ENCODE assay signal across 8 cellular contexts in the genomic region with DNA sequence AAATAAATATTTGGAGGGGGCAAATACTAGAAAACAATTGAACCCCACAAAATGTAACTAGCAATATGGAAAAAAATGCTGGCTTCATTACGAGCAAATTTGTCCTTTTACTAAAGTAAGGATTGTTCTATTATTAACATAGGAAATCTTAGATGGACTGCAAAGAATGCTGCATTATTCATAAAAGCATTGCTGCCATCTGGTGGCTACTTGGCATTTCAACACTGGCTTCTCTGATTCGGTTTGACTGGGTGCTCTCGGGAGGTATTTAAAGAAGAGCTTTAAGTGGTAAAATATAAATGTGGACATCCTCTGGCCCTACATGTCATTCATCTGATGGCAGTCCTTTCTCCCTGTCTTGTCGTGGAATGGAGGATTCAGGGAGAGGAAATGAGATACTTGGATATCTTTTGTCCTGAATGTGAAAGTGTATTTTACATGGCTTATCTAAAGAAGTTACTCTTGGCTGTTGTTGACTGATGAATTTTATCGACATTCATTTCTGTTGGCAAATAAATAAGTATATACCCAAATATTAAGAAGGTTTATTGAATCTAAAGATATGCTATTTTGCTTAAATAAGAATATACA.
DNase-seq lines count a peak whose midpoint lies in the region; ATAC-seq and TF ChIP-seq lines count a peak whose summit lies in the region.

No MANE protein-coding gene starts in this region.

- CTCF ChIA-PET in HCT116 (lab: Charles Lee), result interaction anchor here (0.6 to 2.4 kb wide), 29 partner anchors 9 to 266 kb away, joined by 3 to 38 read pairs (median 4); no protein-coding TSS in a partner anchor

- no peak overlapping the region for H3K27ac ChIP-seq in HCT116 (ENCODE audit: low read depth, low read length)
- H3K27ac ChIP-seq in iPS DF 6.9 (ENCODE audit: low read length), result no peak overlapping the region

- H3K4me1 ChIP-seq in HCT116 (ENCODE audit: control insufficient read depth in 1 of 2, insufficient read depth in 2 of 2, low read length in 2 of 2) (no peaks in the 10 kb centered on the region), iPS DF 6.9 (ENCODE audit: control insufficient read depth, insufficient read depth, low read length) (peaks cover 2% of the 10 kb centered on the region; the same call in 1 of the 2 replicates)

- WGBS in iPS DF 6.9 (ENCODE audit: insufficient coverage, insufficient read length), result no CpG with 5 or more reads among the region's 5 CpGs

- H3K36me3 ChIP-seq in HCT116 (ENCODE audit: control insufficient read depth in 1 of 2, insufficient read depth in 2 of 2, low read length in 2 of 2), result no peaks in the 10 kb centered on the region
- H3K36me3 ChIP-seq in iPS DF 6.9 (ENCODE audit: control insufficient read depth, insufficient read depth, low read length), result no peaks in the 10 kb centered on the region

- peak; percentile 87 for ATAC-seq in HCT116
- ATAC-seq in HG02588 (IDR thresholded peaks at IDR 0.05; ENCODE audit: unreplicated experiment), result no peak

- intact Hi-C loops in HCT116 (cut with micrococcal nuclease), result loop anchor here (1.0 to 2.0 kb wide), 4 partner anchors 55 to 225 kb away; no protein-coding TSS in a partner anchor

- H3K4me3 ChIP-seq in HCT116 (replicated peaks in 1 of 2; ENCODE audit: low read depth in 1 of 2, low read length in 2 of 2), result no peak overlapping the region
- no peak overlapping the region for H3K4me3 ChIP-seq in astrocyte of the spinal cord (ENCODE audit: low read depth, low read length)
- H3K4me3 ChIP-seq in iPS DF 6.9 (ENCODE audit: low read length), result no peak overlapping the region

- H3K9me3 ChIP-seq in HCT116 (ENCODE audit: control insufficient read depth in 1 of 2, insufficient read depth in 1 of 2, low read depth in 1 of 2, low read length in 2 of 2) (no peaks in the 10 kb centered on the region), iPS DF 6.9 (ENCODE audit: control insufficient read depth, insufficient read depth, low read length) (no peaks in the 10 kb centered on the region; the same call in 1 of the 2 replicates)

- peak overlapping the region; percentile 50 for H2AFZ ChIP-seq in HCT116 (ENCODE audit: low read depth, low read length, poor library complexity, severe bottlenecking)

- RAD21 ChIA-PET in HCT116 (lab: Charles Lee; ENCODE audit: low non-redundant PET in 1 of 2, low total read pairs in 2 of 2, uncharacterized antibody in 2 of 2, unreplicated experiment in 2 of 2), result interaction anchor here (0.6 to 1.3 kb wide), 3 partner anchors 26 to 148 kb away, joined by 3 to 4 read pairs (median 3); no protein-coding TSS in a partner anchor

- H3K27me3 ChIP-seq in HCT116 (ENCODE audit: insufficient read depth, low read length) (peaks cover 13% of the 10 kb centered on the region), iPS DF 6.9 (ENCODE audit: control insufficient read depth, insufficient read depth, low read length) (no peaks in the 10 kb centered on the region)

- TF ChIP-seq POLR2A in HCT116 (IDR thresholded peaks at IDR 0.05; ENCODE audit: borderline replicate concordance, extremely low read depth, insufficient read depth, insufficient read length), result no peak

- no peaks in the 10 kb centered on the region for H3K79me2 ChIP-seq in HCT116 (ENCODE audit: insufficient read depth, low read length)

- POLR2A ChIA-PET in HCT116 (lab: Charles Lee), result no interaction called here

- peak; percentile 55 for DNase-seq in ELF-1 (ENCODE audit: low read depth, low spot score)
- peak; percentile 51 for DNase-seq in HCT116 (ENCODE audit: low read depth, low spot score)
- peak; percentile 56 for DNase-seq in NCI-H146 (lab: John Stamatoyannopoulos, UW)
- peak; percentile 12 for DNase-seq in T1000 (lab: John Stamatoyannopoulos, UW)
- peak; percentile 78 for DNase-seq in astrocyte of the spinal cord (ENCODE audit: low read depth, low spot score)
- peak; percentile 45 for DNase-seq in iPS DF 6.9 (ENCODE audit: low read depth, low spot score)
- DNase-seq in stimulated activated CD4-positive, alpha-beta T cell treated with anti-CD3 and anti-CD28 coated beads, Interleukin-12 subunit alpha, Interleukin-12 subunit beta, amount 100 ng/mL, for 4 hours, result peak; percentile 51

- in situ Hi-C loops in astrocyte of the spinal cord (cut with HindIII; ENCODE audit: low sequenced_read_pairs), result no loop called here

- BruUV-seq in HCT116 (replicated peaks; lab: Mats Ljungman, UMichigan), result no TSS peak

- TF ChIP-seq CTCF in HCT116 (IDR thresholded peaks at IDR 0.05 in 2 of 3, conservative IDR thresholded peaks at IDR 0.05 in 1 of 3; ENCODE audit: borderline replicate concordance in 1 of 3, insufficient read depth in 1 of 3, low read depth in 2 of 3, low read length in 2 of 3) (peak; percentile 73 to 81 (median 76)), astrocyte of the spinal cord (IDR thresholded peaks at IDR 0.05; ENCODE audit: low read depth, low read length) (peak; percentile 80)

- peak; percentile 75 for TF ChIP-seq RAD21 in HCT116 (IDR thresholded peaks at IDR 0.05; ENCODE audit: low read depth)

- peak overlapping the region; percentile 29 for H3K4me2 ChIP-seq in HCT116 (ENCODE audit: low read length)

- no peaks in the 10 kb centered on the region for H4K20me1 ChIP-seq in HCT116 (ENCODE audit: insufficient read depth)

- no peaks in the 10 kb centered on the region for H3K9me2 ChIP-seq in HCT116 (ENCODE audit: insufficient read depth)

- no peak overlapping the region for H3K9ac ChIP-seq in HCT116 (ENCODE audit: low read length)

TF ChIP-seq in HCT116, 20 proteins besides CTCF, POLR2A, EP300 and RAD21:
- TF ChIP-seq SIN3A (IDR thresholded peaks at IDR 0.05; ENCODE audit: low read depth) (no peak), ZFX (IDR thresholded peaks at IDR 0.05) (no peak), FOSL1 (IDR thresholded peaks at IDR 0.05; ENCODE audit: low read depth) (no peak), SP1 (IDR thresholded peaks at IDR 0.05; ENCODE audit: low read depth) (no peak), SRF (IDR thresholded peaks at IDR 0.05; ENCODE audit: low read depth) (no peak), ZNF274 (IDR thresholded peaks at IDR 0.05; ENCODE audit: low read depth, low read length) (no peak)
- TF ChIP-seq, protein P1, sequence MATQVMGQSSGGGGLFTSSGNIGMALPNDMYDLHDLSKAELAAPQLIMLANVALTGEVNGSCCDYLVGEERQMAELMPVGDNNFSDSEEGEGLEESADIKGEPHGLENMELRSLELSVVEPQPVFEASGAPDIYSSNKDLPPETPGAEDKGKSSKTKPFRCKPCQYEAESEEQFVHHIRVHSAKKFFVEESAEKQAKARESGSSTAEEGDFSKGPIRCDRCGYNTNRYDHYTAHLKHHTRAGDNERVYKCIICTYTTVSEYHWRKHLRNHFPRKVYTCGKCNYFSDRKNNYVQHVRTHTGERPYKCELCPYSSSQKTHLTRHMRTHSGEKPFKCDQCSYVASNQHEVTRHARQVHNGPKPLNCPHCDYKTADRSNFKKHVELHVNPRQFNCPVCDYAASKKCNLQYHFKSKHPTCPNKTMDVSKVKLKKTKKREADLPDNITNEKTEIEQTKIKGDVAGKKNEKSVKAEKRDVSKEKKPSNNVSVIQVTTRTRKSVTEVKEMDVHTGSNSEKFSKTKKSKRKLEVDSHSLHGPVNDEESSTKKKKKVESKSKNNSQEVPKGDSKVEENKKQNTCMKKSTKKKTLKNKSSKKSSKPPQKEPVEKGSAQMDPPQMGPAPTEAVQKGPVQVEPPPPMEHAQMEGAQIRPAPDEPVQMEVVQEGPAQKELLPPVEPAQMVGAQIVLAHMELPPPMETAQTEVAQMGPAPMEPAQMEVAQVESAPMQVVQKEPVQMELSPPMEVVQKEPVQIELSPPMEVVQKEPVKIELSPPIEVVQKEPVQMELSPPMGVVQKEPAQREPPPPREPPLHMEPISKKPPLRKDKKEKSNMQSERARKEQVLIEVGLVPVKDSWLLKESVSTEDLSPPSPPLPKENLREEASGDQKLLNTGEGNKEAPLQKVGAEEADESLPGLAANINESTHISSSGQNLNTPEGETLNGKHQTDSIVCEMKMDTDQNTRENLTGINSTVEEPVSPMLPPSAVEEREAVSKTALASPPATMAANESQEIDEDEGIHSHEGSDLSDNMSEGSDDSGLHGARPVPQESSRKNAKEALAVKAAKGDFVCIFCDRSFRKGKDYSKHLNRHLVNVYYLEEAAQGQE (IDR thresholded peaks at IDR 0.05; ENCODE audit: low read depth), result no peak

Comparison
In these comparisons a context has a peak if more than half of its experiments do, and no peak if none do; other contexts are left out.
1. DNase-seq: peak in every context shown above with its lines; median percentile 78 in astrocyte of the spinal cord; 56 in NCI-H146; 55 in ELF-1; 51 in HCT116; 51 in stimulated activated CD4-positive, alpha-beta T cell treated with anti-CD3 and anti-CD28 coated beads, Interleukin-12 subunit alpha, Interleukin-12 subunit beta, amount 100 ng/mL, for 4 hours; 45 in iPS DF 6.9; 12 in T1000.